ENCODE assay signal across 9 cellular contexts in the genomic region with DNA sequence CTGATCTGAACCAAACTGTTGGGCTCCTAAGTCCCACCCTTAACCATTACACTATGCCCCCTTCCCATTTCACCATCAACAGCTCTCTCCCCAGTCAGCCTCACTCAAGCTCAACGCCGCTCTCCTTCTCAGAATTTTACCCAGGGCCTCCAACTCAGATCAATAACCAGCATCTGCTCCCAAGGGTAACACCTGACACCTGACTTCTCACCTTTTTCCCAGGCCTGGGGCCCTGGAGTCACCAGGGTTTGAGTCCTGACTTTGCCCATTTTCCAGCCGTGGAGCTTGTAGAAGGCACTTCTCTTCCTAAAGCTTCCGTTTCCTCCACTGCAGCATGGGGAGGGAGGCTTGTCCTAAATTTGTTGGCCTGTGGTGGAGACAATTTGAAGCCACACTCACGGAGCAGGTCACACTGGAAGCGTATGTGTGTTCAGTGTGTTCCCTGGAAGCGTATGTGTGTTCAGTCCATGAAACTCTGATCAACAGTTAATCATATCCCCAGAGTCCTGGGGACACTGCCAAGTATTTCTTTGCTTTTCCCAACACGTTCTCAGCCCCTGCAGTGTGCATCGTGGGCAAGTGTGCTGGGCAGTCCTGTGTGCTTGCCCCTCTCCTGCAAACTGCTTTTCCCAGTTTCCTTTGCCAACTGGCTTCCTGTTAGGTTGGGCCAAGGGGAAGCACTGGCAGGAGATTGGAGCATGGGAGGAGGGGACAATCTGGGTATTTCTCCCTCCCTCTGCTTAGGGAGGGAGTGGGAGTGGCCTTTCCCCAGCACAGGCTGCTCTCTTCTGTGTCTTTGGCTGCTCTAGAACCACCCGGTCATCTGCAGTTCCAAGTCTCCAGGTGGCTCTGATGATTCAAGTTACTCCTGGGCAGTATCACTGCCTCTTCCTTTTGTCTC. TPM values are rescaled to one million over a fixed set of nuclear protein-coding genes. Genes with fewer than 3 reads are reported as not detected.
A peak's percentile ranks its signal among the peaks of the same experiment; 100 is the strongest.
DNase-seq lines count a peak whose midpoint lies in the region; ATAC-seq and TF ChIP-seq lines count a peak whose summit lies in the region.
"Had no signal": no experiment of that assay in that cellular context is flagged by ENCODE, and none has a peak within 500 bp of the region (broad histone marks: within the 10 kb centered on the region; RNA-seq: fewer than 3 reads in every experiment).

No MANE protein-coding gene starts in this region.

- peak; percentile 35 for DNase-seq in CD1c-positive myeloid dendritic cell (ENCODE audit: extremely low spot score)
- peak; percentile 48 for DNase-seq in NB4 (ENCODE audit: low read depth)
- DNase-seq in central memory CD8-positive, alpha-beta T cell (ENCODE audit: low spot score in 2 of 2), result no peak
- peak; percentile 73 for DNase-seq in mucosa of gallbladder (ENCODE audit: low spot score)
- DNase-seq in activated naive CD8-positive, alpha-beta T cell treated with anti-CD3 and anti-CD28 coated beads, Interleukin-2, amount 50 U/mL, for 24 hours, result no peak
- DNase-seq in GM10248 (ENCODE audit: extremely low spot score), result no peak
- DNase-seq: SW 1271 had no signal

- peak overlapping the region; percentile 61 for H3K27ac Mint-ChIP-seq in central memory CD8-positive, alpha-beta T cell (ENCODE audit: low read depth)
- H3K27ac Mint-ChIP-seq in activated naive CD8-positive, alpha-beta T cell treated with anti-CD3 and anti-CD28 coated beads, Interleukin-2, amount 50 U/mL, for 24 hours, result no peak overlapping the region

- H3K27me3 Mint-ChIP-seq in central memory CD8-positive, alpha-beta T cell, result no peaks in the 10 kb centered on the region
- peaks cover 4% of the 10 kb centered on the region for H3K27me3 Mint-ChIP-seq in activated naive CD8-positive, alpha-beta T cell treated with anti-CD3 and anti-CD28 coated beads, Interleukin-2, amount 50 U/mL, for 24 hours

- CTCF ChIA-PET in GM10248 (lab: Yijun Ruan, JAX), result interaction anchor here (1.7 to 2.4 kb wide), 2 partner anchors 14 to 35 kb away, joined by 3 to 6 read pairs; no protein-coding TSS in a partner anchor

- H3K4me1 Mint-ChIP-seq in central memory CD8-positive, alpha-beta T cell, result peaks cover 55% of the 10 kb centered on the region
- peaks cover 40% of the 10 kb centered on the region for H3K4me1 Mint-ChIP-seq in activated naive CD8-positive, alpha-beta T cell treated with anti-CD3 and anti-CD28 coated beads, Interleukin-2, amount 50 U/mL, for 24 hours

- TF ChIP-seq POLR2A in NB4 (IDR thresholded peaks at IDR 0.05; ENCODE audit: extremely low read depth, insufficient read length), result no peak

- H3K36me3 Mint-ChIP-seq in central memory CD8-positive, alpha-beta T cell (ENCODE audit: insufficient read depth), result peaks cover 4% of the 10 kb centered on the region
- no peaks in the 10 kb centered on the region for H3K36me3 Mint-ChIP-seq in activated naive CD8-positive, alpha-beta T cell treated with anti-CD3 and anti-CD28 coated beads, Interleukin-2, amount 50 U/mL, for 24 hours (ENCODE audit: low read depth)

- TF ChIP-seq CTCF in NB4 (IDR thresholded peaks at IDR 0.05; ENCODE audit: low read depth, low read length) (no peak), GM10248 (IDR thresholded peaks at IDR 0.05; ENCODE audit: control extremely low read depth, extremely low read depth, low read depth, missing control alignments) (no peak)

- H3K4me3 Mint-ChIP-seq in central memory CD8-positive, alpha-beta T cell, result no peak overlapping the region
- no peak overlapping the region for H3K4me3 Mint-ChIP-seq in activated naive CD8-positive, alpha-beta T cell treated with anti-CD3 and anti-CD28 coated beads, Interleukin-2, amount 50 U/mL, for 24 hours

- no peaks in the 10 kb centered on the region for H3K9me3 Mint-ChIP-seq in central memory CD8-positive, alpha-beta T cell
- H3K9me3 Mint-ChIP-seq in activated naive CD8-positive, alpha-beta T cell treated with anti-CD3 and anti-CD28 coated beads, Interleukin-2, amount 50 U/mL, for 24 hours, result no peaks in the 10 kb centered on the region

- POLR2A ChIA-PET in GM10248 (lab: Yijun Ruan, JAX), result no interaction called here

- no peak overlapping the region for H3K4me3 ChIP-seq in NB4 (ENCODE audit: low read depth, low read length)

- ATAC-seq in central memory CD8-positive, alpha-beta T cell (replicated peaks; ENCODE audit: extremely low read depth, poor library complexity, severe bottlenecking), result no peak
- no peak for ATAC-seq in activated naive CD8-positive, alpha-beta T cell treated with anti-CD3 and anti-CD28 coated beads, Interleukin-2, amount 50 U/mL, for 24 hours
- ATAC-seq in GM18907 (IDR thresholded peaks at IDR 0.05; ENCODE audit: unreplicated experiment), result no peak
- ATAC-seq in HG03025 (IDR thresholded peaks at IDR 0.05; ENCODE audit: low FRiP score, unreplicated experiment), result no peak

RNA-seq across cellular contexts. Expression of a gene that starts 36.9 kb away (rescaled TPM):
- total RNA-seq in mucosa of gallbladder, result 96.7 TPM

Comparison
In these comparisons a context has a peak if more than half of its experiments do, and no peak if none do; other contexts are left out.
1. DNase-seq: peak in CD1c-positive myeloid dendritic cell (single experiment), NB4 (single experiment) and mucosa of gallbladder (single experiment); none in central memory CD8-positive, alpha-beta T cell (0 of 2), activated naive CD8-positive, alpha-beta T cell treated with anti-CD3 and anti-CD28 coated beads, Interleukin-2, amount 50 U/mL, for 24 hours (single experiment) and GM10248 (single experiment).